ENCODE assay signal across 12 cellular contexts in the genomic region with DNA sequence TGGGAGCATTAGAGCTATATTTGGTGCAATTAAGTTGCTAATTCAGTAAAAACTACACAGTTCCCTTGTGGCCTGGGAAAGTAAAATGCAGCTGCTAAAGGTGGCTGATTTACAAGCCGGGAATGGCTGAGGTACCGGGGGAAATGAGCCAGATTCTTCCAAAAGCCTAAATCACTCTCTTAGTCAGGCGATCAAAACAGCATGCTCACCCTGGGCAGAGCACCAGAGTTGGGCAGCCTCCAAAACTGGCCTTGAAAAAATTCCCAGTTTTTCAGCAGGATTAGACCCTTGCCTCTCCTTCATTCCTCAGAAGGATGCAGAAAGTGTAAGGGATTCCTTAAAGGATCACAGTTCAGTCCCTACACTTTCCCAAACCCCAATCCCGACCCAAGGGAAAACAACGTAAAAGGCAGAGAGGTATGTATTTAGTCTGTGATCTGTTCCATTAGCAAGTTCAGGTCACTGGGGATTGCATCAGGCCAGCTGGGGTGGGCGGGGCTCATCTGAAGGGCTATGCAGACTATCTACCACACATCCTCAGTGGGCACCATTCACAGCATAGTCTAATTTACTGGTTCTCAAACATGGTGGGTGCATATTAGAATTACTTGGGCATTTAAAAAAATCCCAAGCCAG. TPM values are rescaled to one million over a fixed set of nuclear protein-coding genes. Genes with fewer than 3 reads are reported as not detected.
DNase-seq lines count a peak whose midpoint lies in the region; ATAC-seq and TF ChIP-seq lines count a peak whose summit lies in the region.
"Had no signal": no experiment of that assay in that cellular context is flagged by ENCODE, and none has a peak within 500 bp of the region (broad histone marks: within the 10 kb centered on the region; RNA-seq: fewer than 3 reads in every experiment).

No MANE protein-coding gene starts in this region.

- H3K4me1 ChIP-seq in iPS-20b (ENCODE audit: insufficient read depth, low read length) = peaks cover 4% of the 10 kb centered on the region; the same call in 1 of the 2 replicates

- H3K36me3 Mint-ChIP-seq in WTC11 = peaks cover 5% of the 10 kb centered on the region

- no peak overlapping the region for H3K27ac ChIP-seq in iPS-20b (ENCODE audit: low read length)

- peaks cover 4% of the 10 kb centered on the region; the same call in 1 of the 2 replicates for H3K9me3 ChIP-seq in iPS-20b (ENCODE audit: insufficient read depth, low read depth, low read length)

- ATAC-seq in WTC11 (peak; percentile 61), GM18519 (IDR thresholded peaks at IDR 0.05; ENCODE audit: low FRiP score, unreplicated experiment) (no peak)

- no peaks in the 10 kb centered on the region for H3K27me3 ChIP-seq in iPS-20b (ENCODE audit: insufficient read depth, low read length)

- POLR2A ChIA-PET in WTC11 (lab: Charles Lee) = interaction anchor here (1.4 kb wide), 1 partner anchor 26 kb away, joined by 5 read pairs; no protein-coding TSS in a partner anchor

- no peak overlapping the region for H3K27ac Mint-ChIP-seq in WTC11

- H3K4me3 Mint-ChIP-seq in WTC11 = no peak overlapping the region

- H3K9me3 Mint-ChIP-seq in WTC11 = peaks cover 5% of the 10 kb centered on the region

- DNase-seq in A172 (ENCODE audit: low spot score) (peak; percentile 70), HCEC 1CT (peak; percentile 55), WTC11 (ENCODE audit: low spot score) (peak; percentile 50), activated gamma-delta T cell (lab: John Stamatoyannopoulos, UW) (no peak), foreskin melanocyte (no peak)
- no peak for DNase-seq in activated T-cell treated with anti-CD3 and anti-CD28 coated beads, Interleukin-2, amount 50 U/mL, for 1 hour
- DNase-seq: activated gamma-delta T cell treated with Interleukin-2 at 50 U/mL for 16 hours, NCI-H2107 had no signal

- no peak for TF ChIP-seq CTCF in WTC11 (IDR thresholded peaks at IDR 0.05)

- H3K9ac ChIP-seq in iPS-20b (ENCODE audit: low read depth, low read length) = peak overlapping the region; percentile 30; the same call in 1 of the 2 replicates

- no peak overlapping the region for H3K4me3 ChIP-seq in iPS-20b (ENCODE audit: low read length)

- peaks cover 20% of the 10 kb centered on the region for H3K4me1 Mint-ChIP-seq in WTC11

- H3K27me3 Mint-ChIP-seq in WTC11 (ENCODE audit: low read depth) = no peaks in the 10 kb centered on the region

- CTCF ChIA-PET in WTC11 (lab: Charles Lee) = interaction anchor here (0.6 to 2.6 kb wide), 5 partner anchors 12 to 80 kb away, joined by 3 to 17 read pairs (median 3); no protein-coding TSS in a partner anchor

- H3K36me3 ChIP-seq in iPS-20b (ENCODE audit: insufficient read depth, low read depth, low read length) = no peaks in the 10 kb centered on the region

TF ChIP-seq in WTC11, 78 proteins besides CTCF, POLR2A, EP300 and RAD21:
- no peak for TF ChIP-seq CREB1 (CRISPR knock-in tag; IDR thresholded peaks at IDR 0.05)
- TF ChIP-seq GABPB1 (CRISPR knock-in tag; IDR thresholded peaks at IDR 0.05) = peak; percentile 80

RNA-seq across cellular contexts. Expression of gene TMEM174, which starts 16.9 kb away (rescaled TPM):
- not detected in 2 replicates for total RNA-seq in A172 (2014; rRNA removed; shearing (Covaris generic))
- total RNA-seq in WTC11 (2021) = not detected in 3 replicates
- total RNA-seq: lung microvascular endothelial cell, subcutaneous adipose tissue had no signal

Comparison
In these comparisons a context has a peak if more than half of its experiments do, and no peak if none do; other contexts are left out.
1. DNase-seq: peak in A172 (single experiment), HCEC 1CT (single experiment) and WTC11 (single experiment); none in activated T-cell treated with anti-CD3 and anti-CD28 coated beads, Interleukin-2, amount 50 U/mL, for 1 hour (single experiment), activated gamma-delta T cell (single experiment) and foreskin melanocyte (single experiment).